Comparison of ENCODE assay signal across 1 cellular context in genomic region chr2:182069416-182069815, GRCh38.
TF ChIP-seq lines count a peak whose summit lies in the region.

No MANE protein-coding gene starts in this region.

TF ChIP-seq in SK-N-SH, 30 proteins besides CTCF, POLR2A, EP300 and RAD21:
- no peak for TF ChIP-seq FOSL2 (IDR thresholded peaks at IDR 0.05; ENCODE audit: borderline replicate concordance, low read depth)
- TF ChIP-seq GABPA (IDR thresholded peaks at IDR 0.05; ENCODE audit: low read depth): no peak
- peak; percentile 7; the same call in 1 of the 2 replicates for TF ChIP-seq TCF12 (IDR thresholded peaks at IDR 0.05)
- no peak for TF ChIP-seq IRF3 (IDR thresholded peaks at IDR 0.05; ENCODE audit: low read depth, low read length)
- no peak for TF ChIP-seq FOXM1 (IDR thresholded peaks at IDR 0.05; ENCODE audit: low read depth)
- no peak for TF ChIP-seq RXRA (IDR thresholded peaks at IDR 0.05; ENCODE audit: borderline replicate concordance, low read depth)
- no peak for TF ChIP-seq EZH2phosphoT487 (IDR thresholded peaks at IDR 0.05; ENCODE audit: borderline replicate concordance, low read depth)
- no peak for TF ChIP-seq JUND (IDR thresholded peaks at IDR 0.05)
- no peak for TF ChIP-seq MEF2A (IDR thresholded peaks at IDR 0.05; ENCODE audit: borderline replicate concordance, low read depth)
- 0 out of 2 replicates have a peak, but pooled peaks have one; percentile 33 for TF ChIP-seq RCOR1 (IDR thresholded peaks at IDR 0.05; ENCODE audit: low read length)
- TF ChIP-seq TEAD4 (IDR thresholded peaks at IDR 0.05; ENCODE audit: borderline replicate concordance, insufficient read depth): no peak
- no peak for TF ChIP-seq NFIC (IDR thresholded peaks at IDR 0.05; ENCODE audit: borderline replicate concordance)
- no peak for TF ChIP-seq FOXJ3 (CRISPR knock-in tag; IDR thresholded peaks at IDR 0.05)
- TF ChIP-seq RFX5 (IDR thresholded peaks at IDR 0.05; ENCODE audit: low read length): no peak
- no peak for TF ChIP-seq USF2 (IDR thresholded peaks at IDR 0.05; ENCODE audit: borderline replicate concordance, low read depth, low read length)
- no peak for TF ChIP-seq SMC3 (IDR thresholded peaks at IDR 0.05; ENCODE audit: low read depth, low read length)
- no peak for TF ChIP-seq ELF1 (IDR thresholded peaks at IDR 0.05)
- no peak for TF ChIP-seq PBX3 (IDR thresholded peaks at IDR 0.05)
- TF ChIP-seq SIN3A (IDR thresholded peaks at IDR 0.05; ENCODE audit: borderline replicate concordance, low read depth, low read length): no peak
- no peak for TF ChIP-seq TAF1 (IDR thresholded peaks at IDR 0.05; ENCODE audit: borderline replicate concordance, low read depth, low read length)
- TF ChIP-seq GATA2 (CRISPR knock-in tag; IDR thresholded peaks at IDR 0.05): no peak
- TF ChIP-seq REST (IDR thresholded peaks at IDR 0.05; ENCODE audit: low read depth, low read length): no peak
- TF ChIP-seq YY1 (IDR thresholded peaks at IDR 0.05; ENCODE audit: low read depth): no peak
- peak; percentile 16 for TF ChIP-seq CHD2 (IDR thresholded peaks at IDR 0.05; ENCODE audit: low read length, partially characterized antibody)
- no peak for TF ChIP-seq ZBTB33 (IDR thresholded peaks at IDR 0.05; ENCODE audit: borderline replicate concordance, low read depth)
- TF ChIP-seq MXI1 (IDR thresholded peaks at IDR 0.05; ENCODE audit: low read depth, low read length): no peak
